26 cellular contexts compared by ENCODE assay signal in genomic region chr7:6028563-6028962, GRCh38. TPM values are rescaled to one million over a fixed set of nuclear protein-coding genes. Genes with fewer than 3 reads are reported as not detected.
"Had no signal": no experiment of that assay in that cellular context is flagged by ENCODE, and none has a peak within 500 bp of the region (broad histone marks: within the 10 kb centered on the region; RNA-seq: fewer than 3 reads in every experiment).

No MANE protein-coding gene starts in this region.

- H3K27me3 ChIP-seq: adrenal gland, ascending aorta, esophagus squamous epithelium, gastrocnemius medialis, right lobe of liver, stomach, suprapubic skin, tibial nerve had no signal

- H3K27me3 Mint-ChIP-seq: activated B cell treated with CpG ODN at 0.5 μM for 24 hours; central memory CD8-positive, alpha-beta T cell had no signal

- H3K4me3 Mint-ChIP-seq: activated B cell treated with CpG ODN at 0.5 μM for 24 hours; central memory CD8-positive, alpha-beta T cell; mesothelial cell of epicardium; nephron progenitor cell; stimulated activated effector memory CD8-positive, alpha-beta T cell treated with anti-CD3 and anti-CD28 coated beads, Interleukin-12 subunit alpha, Interleukin-12 subunit beta, amount 100 ng/mL, for 72 hours had no signal

- H3K27ac Mint-ChIP-seq: activated T-helper 2 cell treated with anti-CD3 and anti-CD28 coated beads, Interferon-gamma antibody, Interleukin-2, Interleukin-4, amounts not matched to agents 10 μg/mL and 5 μg/mL and 100 μg/mL, durations not matched to agents 14 hours and 24 hours and 36 hours; mesothelial cell of epicardium; nephron progenitor cell had no signal

- H3K4me1 ChIP-seq: adrenal gland, ascending aorta, right lobe of liver had no signal

- H3K4me3 ChIP-seq: adrenal gland, ascending aorta, esophagus squamous epithelium, gastrocnemius medialis, right lobe of liver, skin epidermis, stomach, suprapubic skin, tibial nerve had no signal

- H3K27ac ChIP-seq: ascending aorta, right lobe of liver, skin epidermis, stomach, suprapubic skin, tibial nerve had no signal

- H3K9me3 ChIP-seq: adrenal gland, ascending aorta, esophagus squamous epithelium, gastrocnemius medialis, right lobe of liver, stomach, suprapubic skin, tibial nerve had no signal

- ATAC-seq: gastrocnemius medialis; left ventricle myocardium superior; right lobe of liver; SK-N-SH treated with all-trans-retinoic acid at 6 μM for 48 hours; stimulated activated effector memory CD8-positive, alpha-beta T cell treated with anti-CD3 and anti-CD28 coated beads, Interleukin-12 subunit alpha, Interleukin-12 subunit beta, amount 100 ng/mL, for 72 hours had no signal

- H3K9me3 Mint-ChIP-seq: activated B cell treated with CpG ODN at 0.5 μM for 24 hours; activated T-helper 2 cell treated with anti-CD3 and anti-CD28 coated beads, Interferon-gamma antibody, Interleukin-2, Interleukin-4, amounts not matched to agents 10 μg/mL and 5 μg/mL and 100 μg/mL, durations not matched to agents 14 hours and 24 hours and 36 hours; central memory CD8-positive, alpha-beta T cell; mesothelial cell of epicardium; nephron progenitor cell; stimulated activated effector memory CD8-positive, alpha-beta T cell treated with anti-CD3 and anti-CD28 coated beads, Interleukin-12 subunit alpha, Interleukin-12 subunit beta, amount 100 ng/mL, for 72 hours had no signal

- H3K4me1 Mint-ChIP-seq: mesothelial cell of epicardium had no signal

- DNase-seq: activated B cell treated with CpG ODN at 0.5 μM for 24 hours; activated CD4-positive, alpha-beta T cell treated with anti-CD3 and anti-CD28 coated beads for 48 hours; activated naive CD4-positive, alpha-beta T cell treated with anti-CD3 and anti-CD28 coated beads, Interleukin-2, amount 50 U/mL, for 16 hours; activated T-cell treated with anti-CD3 and anti-CD28 coated beads, Interleukin-2, amount 50 U/mL, for 1 hour; esophagus squamous epithelium; gastrocnemius medialis; hypothalamus; left ventricle myocardium superior; mammary epithelial cell; nephron progenitor cell; nucleus accumbens; right lobe of liver; stimulated activated CD4-positive, alpha-beta T cell treated with anti-CD3 and anti-CD28 coated beads, Interleukin-1b, Interleukin-23, amount 100 ng/mL, for 48 hours; stomach; T1000 had no signal

RNA-seq across cellular contexts. Expression of gene ANKRD61, which starts 2.6 kb away (rescaled TPM):
- total RNA-seq: activated B cell treated with CpG ODN at 0.5 μM for 24 hours, ascending aorta, mammary epithelial cell, mesothelial cell of epicardium, suprapubic skin, urinary bladder had no signal
- polyA plus RNA-seq: stomach had no signal

RNA-seq across cellular contexts. Expression of gene RSPH10B, which starts 58.1 kb away (rescaled TPM):
- total RNA-seq: activated B cell treated with CpG ODN at 0.5 μM for 24 hours, ascending aorta, esophagus squamous epithelium, left ventricle myocardium superior, stomach, urinary bladder had no signal
- polyA plus RNA-seq: mammary epithelial cell had no signal
